9 cellular contexts compared by ENCODE assay signal in genomic region chr2:97014432-97014831, GRCh38. TPM values are rescaled to one million over a fixed set of nuclear protein-coding genes. Genes with fewer than 3 reads are reported as not detected.
"Had no signal": no experiment of that assay in that cellular context is flagged by ENCODE, and none has a peak within 500 bp of the region (broad histone marks: within the 10 kb centered on the region; RNA-seq: fewer than 3 reads in every experiment).

No MANE protein-coding gene starts in this region.

RNA-seq across cellular contexts. Expression of gene FAM178B, which starts 28.1 kb away (rescaled TPM):
- total RNA-seq: natural killer cell treated with Interleukin-12 subunit alpha and Interleukin-12 subunit beta and Interleukin-15 and Interleukin-18, amount 100 ng/mL, for 72 hours; occipital lobe; osteocyte; pancreas; progenitor cell of endocrine pancreas; psoas muscle; pulmonary artery endothelial cell; renal cortical epithelial cell; right atrium auricular region had no signal
- polyA plus RNA-seq: pancreas had no signal
